Comparison of ENCODE assay signal across 15 cellular contexts in genomic region chr5:172678902-172679301, GRCh38. TPM values are rescaled to one million over a fixed set of nuclear protein-coding genes. Genes with fewer than 3 reads are reported as not detected.
DNase-seq lines count a peak whose midpoint lies in the region; ATAC-seq and TF ChIP-seq lines count a peak whose summit lies in the region.
"Had no signal": no experiment of that assay in that cellular context is flagged by ENCODE, and none has a peak within 500 bp of the region (broad histone marks: within the 10 kb centered on the region; RNA-seq: fewer than 3 reads in every experiment).

No MANE protein-coding gene starts in this region.

- DNase-seq in NCI-H1092 treated with DMSO at 0.1 percent for 48 hours (lab: John Stamatoyannopoulos, UW) (peak; percentile 2), NCI-H1092 (lab: John Stamatoyannopoulos, UW) (no peak), dermis blood vessel endothelial cell (peak; percentile 35), right lobe of liver (peak in 2 of 3 donors; percentile 56 to 65), tibial nerve (ENCODE audit: low spot score in 2 of 2) (no peak), natural killer cell (no peak), NCI-H774 (lab: John Stamatoyannopoulos, UW) (no peak), omental fat pad (ENCODE audit: low spot score) (no peak)
- DNase-seq: activated CD8-positive, alpha-beta memory T cell treated with anti-CD3 and anti-CD28 coated beads for 24 hours; activated naive CD8-positive, alpha-beta T cell treated with anti-CD3 and anti-CD28 coated beads for 36 hours; GM23248; NCI-H82; T-helper 1 cell had no signal

- H3K27me3 ChIP-seq in right lobe of liver: no peaks in the 10 kb centered on the region
- no peaks in the 10 kb centered on the region for H3K27me3 ChIP-seq in tibial nerve

- peaks cover 0 to 5% of the 10 kb centered on the region in 2 donors for H3K4me1 Mint-ChIP-seq in natural killer cell
- H3K4me1 Mint-ChIP-seq: activated naive CD8-positive, alpha-beta T cell treated with anti-CD3 and anti-CD28 coated beads for 36 hours had no signal

- TF ChIP-seq POLR2A in right lobe of liver (IDR thresholded peaks at IDR 0.05) (no peak), tibial nerve (IDR thresholded peaks at IDR 0.05) (no peak)

- H3K27me3 Mint-ChIP-seq in natural killer cell (ENCODE audit: low read depth in 2 of 2): peaks cover 0 to 3% of the 10 kb centered on the region in 2 donors

- WGBS in right lobe of liver (ENCODE audit: insufficient coverage, low coverage, low lambda C conversion rate, missing lambda C conversion rate): 100% methylated on average over 1 of the region's 7 CpGs
- WGBS in tibial nerve, 2 donors: 18 to 36% methylated on average over 7 of the region's 7 CpGs

- H3K4me1 ChIP-seq in right lobe of liver (no peaks in the 10 kb centered on the region), tibial nerve (peaks cover 0 to 34% (median 4%) of the 10 kb centered on the region in 4 donors)

- ATAC-seq in right lobe of liver (peak; percentile 37 to 66 (median 48)), natural killer cell (no peak), omental fat pad (ENCODE audit: low FRiP score) (no peak)

- H3K27ac Mint-ChIP-seq in natural killer cell: no peak overlapping the region
- H3K27ac Mint-ChIP-seq: activated naive CD8-positive, alpha-beta T cell treated with anti-CD3 and anti-CD28 coated beads for 36 hours had no signal

- peaks cover 0 to 3% of the 10 kb centered on the region in 2 donors for H3K9me3 Mint-ChIP-seq in natural killer cell

- H3K36me3 ChIP-seq in right lobe of liver: no peaks in the 10 kb centered on the region
- H3K36me3 ChIP-seq in tibial nerve: peaks cover 0 to 30% (median 0%) of the 10 kb centered on the region in 3 donors

- H3K27ac ChIP-seq in right lobe of liver: no peak overlapping the region
- H3K27ac ChIP-seq in tibial nerve: peak overlapping the region in 3 of 4 donors; percentile 37 to 73 (median 66)
- H3K27ac ChIP-seq: GM23248, KMS-11 had no signal

- H3K4me3 ChIP-seq in right lobe of liver: no peak overlapping the region
- H3K4me3 ChIP-seq in tibial nerve: no peak overlapping the region
- H3K4me3 ChIP-seq: GM23248 had no signal

- H3K9me3 ChIP-seq in right lobe of liver: no peaks in the 10 kb centered on the region
- H3K9me3 ChIP-seq in tibial nerve: no peaks in the 10 kb centered on the region

- intact Hi-C loops in right lobe of liver (cut with DNase I): no loop called here
- intact Hi-C loops in natural killer cell (cut with micrococcal nuclease): no loop called here

- H3K4me3 Mint-ChIP-seq in natural killer cell: no peak overlapping the region
- H3K4me3 Mint-ChIP-seq: activated naive CD8-positive, alpha-beta T cell treated with anti-CD3 and anti-CD28 coated beads for 36 hours; type B pancreatic cell had no signal

- no peaks in the 10 kb centered on the region for H3K36me3 Mint-ChIP-seq in natural killer cell
- H3K36me3 Mint-ChIP-seq: activated naive CD8-positive, alpha-beta T cell treated with anti-CD3 and anti-CD28 coated beads for 36 hours had no signal

- TF ChIP-seq EP300 in tibial nerve (IDR thresholded peaks at IDR 0.05): no peak

- no peak for TF ChIP-seq CTCF in right lobe of liver (IDR thresholded peaks at IDR 0.05)
- TF ChIP-seq CTCF in tibial nerve (IDR thresholded peaks at IDR 0.05): no peak
- no peak for TF ChIP-seq CTCF in natural killer cell (IDR thresholded peaks at IDR 0.05)
- TF ChIP-seq CTCF in omental fat pad (IDR thresholded peaks at IDR 0.05): no peak

RNA-seq across cellular contexts. Expression of gene NEURL1B, which starts 37.8 kb away (rescaled TPM):
- total RNA-seq in dermis blood vessel endothelial cell (6.9 and 26.0 TPM in 2 replicates), right lobe of liver (1 to 10 TPM; 4.9 to 9.8 (median 6.4) TPM), tibial nerve (10 to 100 TPM; 33.6 to 98.8 (median 93.2) TPM), natural killer cell (under 1 TPM; 0.28 to 0.54 (median 0.45) TPM), omental fat pad (10 to 100 TPM; 10.3 to 86.5 (median 17.8) TPM)

Comparison
In these comparisons a context has a peak if more than half of its experiments do, and no peak if none do; other contexts are left out.
1. DNase-seq: peak in NCI-H1092 treated with DMSO at 0.1 percent for 48 hours (single experiment), dermis blood vessel endothelial cell (single experiment) and right lobe of liver (2 of 3); none in NCI-H1092 (single experiment), tibial nerve (0 of 2), natural killer cell (single experiment), NCI-H774 (single experiment) and omental fat pad (single experiment).
2. ATAC-seq: peak in right lobe of liver (4 of 4); none in natural killer cell (0 of 3) and omental fat pad (single experiment).
3. H3K27ac ChIP-seq: peak in tibial nerve (3 of 4); none in right lobe of liver (0 of 3).